In genomic region chr1:228101994-228102790, GRCh38 we compare ENCODE assay signal across 8 cellular contexts. TPM values are rescaled to one million over a fixed set of nuclear protein-coding genes. Genes with fewer than 3 reads are reported as not detected.
DNase-seq lines count a peak whose midpoint lies in the region; ATAC-seq, FAIRE-seq and TF ChIP-seq lines count a peak whose summit lies in the region.

No MANE protein-coding gene starts in this region.

- H3K4me1 ChIP-seq in BE2C: no peaks in the 10 kb centered on the region
- H3K4me1 ChIP-seq in K562 (replicated peaks in 1 of 2; ENCODE audit: control insufficient read depth in 2 of 2, insufficient read depth in 2 of 2, low read length in 2 of 2): peaks cover 15 to 62% of the 10 kb centered on the region in 2 experiments

- ATAC-seq in GM19035 (IDR thresholded peaks at IDR 0.05; ENCODE audit: unreplicated experiment): peak; percentile 26
- peak; percentile 14 for ATAC-seq in HG03439 (IDR thresholded peaks at IDR 0.05; ENCODE audit: unreplicated experiment)
- ATAC-seq in K562: peak; percentile 78

- H3K36me3 ChIP-seq in BE2C (peaks cover 38% of the 10 kb centered on the region), K562 (ENCODE audit: control insufficient read depth, insufficient read depth, low read length) (peaks cover 64% of the 10 kb centered on the region; the same call in 2 of the 3 replicates), kidney epithelial cell (ENCODE audit: control insufficient read depth, insufficient read depth, low read length) (peaks cover 5% of the 10 kb centered on the region)

- intact Hi-C loops in K562 (cut with micrococcal nuclease): loop anchor here (2.0 kb wide), 1 partner anchor 17 kb away; no protein-coding TSS in a partner anchor

- peak overlapping the region; percentile 87 for H3K27ac ChIP-seq in K562 (ENCODE audit: extremely low read depth, low read depth, low read length)

- no peak for TF ChIP-seq EP300 in K562 (IDR thresholded peaks at IDR 0.05; ENCODE audit: low read length)

- peak; percentile 21 to 41; a peak in 3 of 4 replicates for TF ChIP-seq RAD21 in K562 (CRISPR knock-in tag; conservative IDR thresholded peaks at IDR 0.05 in 1 of 2, IDR thresholded peaks at IDR 0.05 in 1 of 2)

- TF ChIP-seq CTCF in BE2C (IDR thresholded peaks at IDR 0.05; ENCODE audit: low read depth, low read length) (peak; percentile 31; the same call in 1 of the 2 replicates), K562 (IDR thresholded peaks at IDR 0.05 in 2 of 3, conservative IDR thresholded peaks at IDR 0.05 in 1 of 3; ENCODE audit: insufficient read depth in 2 of 3, low read depth in 1 of 3, low read length in 3 of 3) (peak; percentile 54 to 74 (median 56)), kidney epithelial cell (IDR thresholded peaks at IDR 0.05; ENCODE audit: insufficient read depth, low read length, poor library complexity, severe bottlenecking) (peak; percentile 35)

- no peaks in the 10 kb centered on the region for H3K9me3 ChIP-seq in BE2C
- peaks cover 5% of the 10 kb centered on the region; the same call in 1 of the 2 replicates for H3K9me3 ChIP-seq in K562 (replicated peaks; ENCODE audit: control insufficient read depth, insufficient read depth, low read depth, low read length)

- peak overlapping the region; percentile 87 to 98; a peak in 3 of 4 replicates for H3K9ac ChIP-seq in K562 (ENCODE audit: insufficient read depth in 1 of 2, low read depth in 2 of 2, low read length in 2 of 2)

- peak overlapping the region; percentile 94 for H3K4me2 ChIP-seq in K562 (ENCODE audit: insufficient read depth, low read length)

- H2AFZ ChIP-seq in K562 (ENCODE audit: low read depth, low read length): peak overlapping the region; percentile 57

- no peaks in the 10 kb centered on the region for H3K27me3 ChIP-seq in BE2C
- no peaks in the 10 kb centered on the region for H3K27me3 ChIP-seq in K562 (ENCODE audit: control insufficient read depth in 2 of 2, insufficient read depth in 2 of 2, low read length in 2 of 2)
- no peaks in the 10 kb centered on the region for H3K27me3 ChIP-seq in kidney epithelial cell (ENCODE audit: control insufficient read depth, insufficient read depth, low read length)

- in situ Hi-C loops in K562 (cut with MboI): no loop called here

- H3K4me3 ChIP-seq in BE2C (ENCODE audit: low read depth, low read length) (peak overlapping the region; percentile 68), K562 (peak overlapping the region; percentile 100), kidney epithelial cell (ENCODE audit: low read depth, low read length) (peak overlapping the region; percentile 95)

- POLR2A ChIA-PET in K562 (lab: Yijun Ruan, JAX): interaction anchor here (1.6 to 6.0 kb wide), 2 partner anchors 13 to 18 kb away, joined by 7 to 92 read pairs; no protein-coding TSS in a partner anchor

- peak; percentile 71 for DNase-seq in BE2C
- DNase-seq in SW480 (ENCODE audit: low spot score): peak; percentile 52
- DNase-seq in K562 (ENCODE audit: extremely low read depth in 1 of 4, low spot score in 3 of 4): peak; percentile 70 to 88 (median 80)
- DNase-seq in kidney epithelial cell (ENCODE audit: low read depth): no peak
- DNase-seq in stimulated activated CD4-positive, alpha-beta T cell treated with anti-CD3 and anti-CD28 coated beads, Interleukin-4, amount 100 ng/mL, for 4 hours: peak; percentile 49 to 54
- DNase-seq in GM19240 (ENCODE audit: insufficient read length, low spot score): no peak

- FAIRE-seq in K562 (lab: Jason Lieb, UNC): peak; percentile 32

- H4K20me1 ChIP-seq in K562 (replicated peaks; ENCODE audit: control insufficient read depth, insufficient read depth, low read length): peaks cover 26% of the 10 kb centered on the region

- peaks cover 3% of the 10 kb centered on the region for H3K9me1 ChIP-seq in K562 (ENCODE audit: control insufficient read depth, insufficient read depth, low read length)

- peaks cover 45% of the 10 kb centered on the region for H3K79me2 ChIP-seq in K562 (ENCODE audit: control insufficient read depth, insufficient read depth, low read length)

- BruUV-seq in K562 (replicated peaks; lab: Mats Ljungman, UMichigan): no TSS peak

- CTCF ChIA-PET in K562 (lab: Yijun Ruan, JAX; ENCODE audit: low intra/inter-chr PET ratio): no interaction called here

- TF ChIP-seq POLR2A in K562 (conservative IDR thresholded peaks at IDR 0.05): no peak

- WGBS in K562 (ENCODE audit: insufficient coverage, low coverage, missing lambda C conversion rate): 2% methylated on average over 40 of the region's 73 CpGs

RNA-seq across cellular contexts. Expression of gene C1orf35, which starts 0.9 kb away (rescaled TPM):
- 59.4 TPM for polyA plus RNA-seq in BE2C (2012; ENCODE audit: insufficient read depth, insufficient read length, low read depth)
- total RNA-seq in K562 (2011; cell fraction: chromatin; rRNA removed; ENCODE audit: low replicate concordance): 16.4 and 31.0 TPM in 2 replicates
- 27.0 and 28.6 TPM in 2 replicates for total RNA-seq in K562 (2011; cell fraction: nucleolus; rRNA removed)
- total RNA-seq in K562 (2011; cell fraction: nucleoplasm; rRNA removed): 20.4 and 20.5 TPM in 2 replicates
- 42.2 and 50.8 TPM in 2 replicates for total RNA-seq in K562 (2014; rRNA removed)
- 4.9 and 8.3 TPM in 2 replicates for total RNA-seq in K562 (2014; rRNA removed; fragmentation: Illumina TruSeq; extraction: Trizol)
- total RNA-seq in K562 (2015; rRNA removed; fragmentation: Illumina TruSeq; extraction: Trizol): 18.9 and 23.2 TPM in 2 replicates
- 38.2 and 41.8 TPM in 2 replicates for total RNA-seq in K562 (2021)
- 10.8 and 15.6 TPM in 2 replicates for polyA plus RNA-seq in K562 (2011; rRNA removed)
- polyA plus RNA-seq in K562 (2011; cell fraction: cytosol; rRNA removed): 12.7 and 22.3 TPM in 2 replicates
- 44.7 and 65.7 TPM in 2 replicates for polyA plus RNA-seq in K562 (2011; cell fraction: nucleus; rRNA removed)
- polyA plus RNA-seq in K562 (2012): 28.9 and 30.6 TPM in 2 replicates
- polyA plus RNA-seq in K562 (2014; fragmentation: Illumina TruSeq; extraction: Trizol): 12.5 and 20.9 TPM in 2 replicates
- 1 to 10 TPM; 3.2 to 3.8 TPM for polyA plus RNA-seq in K562 (2014; fragmentation: Nextera tagmentation; extraction: Ambion mirVana)
- 34.3 and 48.7 TPM in 2 replicates for polyA plus RNA-seq in K562 (2014; rRNA removed)
- polyA minus RNA-seq in K562 (2011; rRNA and poly(A)+ RNA removed): 1.9 and 2.0 TPM in 2 replicates
- 2.3 and 5.9 TPM in 2 replicates for polyA minus RNA-seq in K562 (2011; cell fraction: cytosol; rRNA and poly(A)+ RNA removed)
- polyA minus RNA-seq in K562 (2011; cell fraction: nucleus; rRNA and poly(A)+ RNA removed): 6.9 and 8.2 TPM in 2 replicates
- 16.5 and 20.1 TPM in 2 replicates for total RNA-seq in kidney epithelial cell

RNA-seq across cellular contexts. Expression of gene MRPL55, which starts 6.9 kb away (rescaled TPM):
- polyA plus RNA-seq in BE2C (2012; ENCODE audit: insufficient read depth, insufficient read length, low read depth): 502 TPM
- total RNA-seq in K562 (2011; cell fraction: chromatin; rRNA removed; ENCODE audit: low replicate concordance): 49.1 and 124 TPM in 2 replicates
- 125 and 127 TPM in 2 replicates for total RNA-seq in K562 (2011; cell fraction: nucleolus; rRNA removed)
- total RNA-seq in K562 (2011; cell fraction: nucleoplasm; rRNA removed): 91.0 and 99.2 TPM in 2 replicates
- 228 and 230 TPM in 2 replicates for total RNA-seq in K562 (2014; rRNA removed)
- 26.7 and 47.2 TPM in 2 replicates for total RNA-seq in K562 (2014; rRNA removed; fragmentation: Illumina TruSeq; extraction: Trizol)
- 83.8 and 90.1 TPM in 2 replicates for total RNA-seq in K562 (2015; rRNA removed; fragmentation: Illumina TruSeq; extraction: Trizol)
- total RNA-seq in K562 (2021): 112 and 120 TPM in 2 replicates
- polyA plus RNA-seq in K562 (2011; rRNA removed): 65.9 and 115 TPM in 2 replicates
- 142 and 334 TPM in 2 replicates for polyA plus RNA-seq in K562 (2011; cell fraction: cytosol; rRNA removed)
- polyA plus RNA-seq in K562 (2011; cell fraction: nucleus; rRNA removed): 277 and 406 TPM in 2 replicates
- 90.3 and 111 TPM in 2 replicates for polyA plus RNA-seq in K562 (2012)
- polyA plus RNA-seq in K562 (2014; fragmentation: Illumina TruSeq; extraction: Trizol): 81.0 and 93.0 TPM in 2 replicates
- 10 to 100 TPM; 34.9 to 77.0 TPM for polyA plus RNA-seq in K562 (2014; fragmentation: Nextera tagmentation; extraction: Ambion mirVana)
- polyA plus RNA-seq in K562 (2014; rRNA removed): 154 and 166 TPM in 2 replicates
- 25.6 and 46.0 TPM in 2 replicates for polyA minus RNA-seq in K562 (2011; rRNA and poly(A)+ RNA removed)
- 61.9 and 66.6 TPM in 2 replicates for polyA minus RNA-seq in K562 (2011; cell fraction: cytosol; rRNA and poly(A)+ RNA removed)
- polyA minus RNA-seq in K562 (2011; cell fraction: nucleus; rRNA and poly(A)+ RNA removed): 48.2 and 76.1 TPM in 2 replicates
- total RNA-seq in kidney epithelial cell: 68.7 and 73.5 TPM in 2 replicates

RNA-seq across cellular contexts. Expression of gene ARF1, which starts 19.7 kb away (rescaled TPM):
- 1,294 TPM for polyA plus RNA-seq in BE2C (2012; ENCODE audit: insufficient read depth, insufficient read length, low read depth)
- total RNA-seq in K562 (2011; cell fraction: chromatin; rRNA removed; ENCODE audit: low replicate concordance): 99.7 and 210 TPM in 2 replicates
- total RNA-seq in K562 (2011; cell fraction: nucleolus; rRNA removed): 245 and 251 TPM in 2 replicates
- total RNA-seq in K562 (2011; cell fraction: nucleoplasm; rRNA removed): 187 and 199 TPM in 2 replicates
- 325 and 442 TPM in 2 replicates for total RNA-seq in K562 (2014; rRNA removed)
- total RNA-seq in K562 (2014; rRNA removed; fragmentation: Illumina TruSeq; extraction: Trizol): 120 and 140 TPM in 2 replicates
- 192 and 198 TPM in 2 replicates for total RNA-seq in K562 (2015; rRNA removed; fragmentation: Illumina TruSeq; extraction: Trizol)
- total RNA-seq in K562 (2021): 472 and 483 TPM in 2 replicates
- 351 and 621 TPM in 2 replicates for polyA plus RNA-seq in K562 (2011; rRNA removed)
- polyA plus RNA-seq in K562 (2011; cell fraction: cytosol; rRNA removed): 776 and 1,036 TPM in 2 replicates
- polyA plus RNA-seq in K562 (2011; cell fraction: nucleus; rRNA removed): 257 and 274 TPM in 2 replicates
- polyA plus RNA-seq in K562 (2012): 485 and 750 TPM in 2 replicates
- polyA plus RNA-seq in K562 (2014; fragmentation: Illumina TruSeq; extraction: Trizol): 593 and 811 TPM in 2 replicates
- polyA plus RNA-seq in K562 (2014; fragmentation: Nextera tagmentation; extraction: Ambion mirVana): 100 to 1,000 TPM in 1 of 2 experiments, 10 to 100 TPM in 1; 69.8 to 232 TPM
- 435 and 476 TPM in 2 replicates for polyA plus RNA-seq in K562 (2014; rRNA removed)
- polyA minus RNA-seq in K562 (2011; rRNA and poly(A)+ RNA removed): 408 and 480 TPM in 2 replicates
- polyA minus RNA-seq in K562 (2011; cell fraction: cytosol; rRNA and poly(A)+ RNA removed): 429 and 660 TPM in 2 replicates
- 68.0 and 128 TPM in 2 replicates for polyA minus RNA-seq in K562 (2011; cell fraction: nucleus; rRNA and poly(A)+ RNA removed)
- 479 and 548 TPM in 2 replicates for total RNA-seq in kidney epithelial cell

RNA-seq across cellular contexts. Expression of gene GUK1, which starts 37.9 kb away (rescaled TPM):
- polyA plus RNA-seq in BE2C (2012; ENCODE audit: insufficient read depth, insufficient read length, low read depth): 1,564 TPM
- total RNA-seq in K562 (2011; cell fraction: chromatin; rRNA removed; ENCODE audit: low replicate concordance): 206 and 587 TPM in 2 replicates
- 479 and 565 TPM in 2 replicates for total RNA-seq in K562 (2011; cell fraction: nucleolus; rRNA removed)
- 351 and 369 TPM in 2 replicates for total RNA-seq in K562 (2011; cell fraction: nucleoplasm; rRNA removed)
- total RNA-seq in K562 (2014; rRNA removed) (331 and 360 TPM in 2 replicates), K562 (2014; rRNA removed; fragmentation: Illumina TruSeq; extraction: Trizol) (31.6 and 42.7 TPM in 2 replicates), K562 (2015; rRNA removed; fragmentation: Illumina TruSeq; extraction: Trizol) (129 and 132 TPM in 2 replicates), K562 (2021) (228 and 233 TPM in 2 replicates), kidney epithelial cell (302 and 377 TPM in 2 replicates)
- polyA plus RNA-seq in K562 (2011; rRNA removed) (192 and 244 TPM in 2 replicates), K562 (2014; fragmentation: Illumina TruSeq; extraction: Trizol) (44.3 and 143 TPM in 2 replicates), K562 (2014; fragmentation: Nextera tagmentation; extraction: Ambion mirVana) (10 to 100 TPM in 1 of 2 experiments, 1 to 10 TPM in 1; 7.0 to 18.1 TPM), K562 (2014; rRNA removed) (285 and 338 TPM in 2 replicates)
- polyA plus RNA-seq in K562 (2011; cell fraction: cytosol; rRNA removed): 357 and 647 TPM in 2 replicates
- 690 and 902 TPM in 2 replicates for polyA plus RNA-seq in K562 (2011; cell fraction: nucleus; rRNA removed)
- 198 and 243 TPM in 2 replicates for polyA plus RNA-seq in K562 (2012)
- 38.4 and 72.5 TPM in 2 replicates for polyA minus RNA-seq in K562 (2011; rRNA and poly(A)+ RNA removed)
- polyA minus RNA-seq in K562 (2011; cell fraction: cytosol; rRNA and poly(A)+ RNA removed): 79.7 and 95.8 TPM in 2 replicates
- 159 and 171 TPM in 2 replicates for polyA minus RNA-seq in K562 (2011; cell fraction: nucleus; rRNA and poly(A)+ RNA removed)

RNA-seq across cellular contexts. Expression of gene GJC2, which starts 47.5 kb away (rescaled TPM):
- polyA plus RNA-seq in BE2C (2012; ENCODE audit: insufficient read depth, insufficient read length, low read depth): 3.7 TPM
- 0.53 and 1.4 TPM in 2 replicates for total RNA-seq in K562 (2011; cell fraction: chromatin; rRNA removed; ENCODE audit: low replicate concordance)
- 1.2 and 2.2 TPM in 2 replicates for total RNA-seq in K562 (2011; cell fraction: nucleolus; rRNA removed)
- 0.59 and 0.69 TPM in 2 replicates for total RNA-seq in K562 (2011; cell fraction: nucleoplasm; rRNA removed)
- total RNA-seq in K562 (2014; rRNA removed) (0.32 and 0.86 TPM in 2 replicates), K562 (2014; rRNA removed; fragmentation: Illumina TruSeq; extraction: Trizol) (0.11 and 0.16 TPM in 2 replicates), K562 (2015; rRNA removed; fragmentation: Illumina TruSeq; extraction: Trizol) (0.11 and 0.22 TPM in 2 replicates), K562 (2021) (0.62 and 0.69 TPM in 2 replicates), kidney epithelial cell (0.21 and 0.38 TPM in 2 replicates)
- polyA plus RNA-seq in K562 (2011; rRNA removed) (0.08 and 0.20 TPM in 2 replicates), K562 (2014; fragmentation: Illumina TruSeq; extraction: Trizol) (0.06 and 0.12 TPM in 2 replicates), K562 (2014; fragmentation: Nextera tagmentation; extraction: Ambion mirVana) (not detected), K562 (2014; rRNA removed) (0.03 and 0.36 TPM in 2 replicates)
- 0.10 and 0.61 TPM in 2 replicates for polyA plus RNA-seq in K562 (2011; cell fraction: cytosol; rRNA removed)
- 0.29 and 1.1 TPM in 2 replicates for polyA plus RNA-seq in K562 (2011; cell fraction: nucleus; rRNA removed)
- polyA plus RNA-seq in K562 (2012): 0.39 and 0.47 TPM in 2 replicates
- 0.09 and 0.18 TPM in 2 replicates for polyA minus RNA-seq in K562 (2011; rRNA and poly(A)+ RNA removed)
- polyA minus RNA-seq in K562 (2011; cell fraction: cytosol; rRNA and poly(A)+ RNA removed): 0.57 TPM in 1 of 2 replicates, not detected in the other
- polyA minus RNA-seq in K562 (2011; cell fraction: nucleus; rRNA and poly(A)+ RNA removed): 0.40 and 0.44 TPM in 2 replicates

Comparison
In these comparisons a context has a peak if more than half of its experiments do, and no peak if none do; other contexts are left out.
1. DNase-seq: peak in BE2C (single experiment), SW480 (single experiment), K562 (4 of 4) and stimulated activated CD4-positive, alpha-beta T cell treated with anti-CD3 and anti-CD28 coated beads, Interleukin-4, amount 100 ng/mL, for 4 hours (2 of 2); none in kidney epithelial cell (single experiment) and GM19240 (single experiment).
2. ATAC-seq: peak in every context shown above with its lines; median percentile 78 in K562; 26 in GM19035; 14 in HG03439.
3. Peak in every context shown above with its lines, with median percentiles within 50 percentile points of each other: H3K4me3 ChIP-seq and CTCF ChIP-seq.